ENCODE assay signal across 8 cellular contexts in genomic region chr14:34628681-34629135, GRCh38. TPM values are rescaled to one million over a fixed set of nuclear protein-coding genes. Genes with fewer than 3 reads are reported as not detected.
DNase-seq lines count a peak whose midpoint lies in the region; ATAC-seq and TF ChIP-seq lines count a peak whose summit lies in the region.

No MANE protein-coding gene starts in this region.

- CTCF ChIA-PET in PC-9 (lab: Charles Lee) = no interaction called here

- no peaks in the 10 kb centered on the region for H3K9me3 ChIP-seq in ES-I3 (ENCODE audit: control insufficient read depth, insufficient read depth, low read length)
- no peaks in the 10 kb centered on the region for H3K9me3 ChIP-seq in PC-9 (ENCODE audit: insufficient read depth, low read depth)
- no peaks in the 10 kb centered on the region for H3K9me3 ChIP-seq in tibial nerve

- peak overlapping the region; percentile 92; the same call in 1 of the 2 replicates for H3K9ac ChIP-seq in ES-I3 (ENCODE audit: low read depth, low read length)

- 18 to 22% methylated on average over 5 of the region's 5 CpGs for WGBS in tibial nerve, 2 donors

- peak overlapping the region; percentile 82 for H3K4me2 ChIP-seq in PC-9

- no peaks in the 10 kb centered on the region for H3F3A ChIP-seq in PC-9 (ENCODE audit: insufficient read depth, low read depth)

- no peak for TF ChIP-seq POLR2A in tibial nerve (IDR thresholded peaks at IDR 0.05)

- H3K4me1 ChIP-seq in ES-I3 (ENCODE audit: insufficient read depth, low read length) (0 out of 2 replicates have a peak, but pooled peaks cover 4% of the 10 kb centered on the region), PC-9 (replicated peaks; ENCODE audit: insufficient read depth) (peaks cover 4% of the 10 kb centered on the region), tibial nerve (peaks cover 0 to 46% (median 12%) of the 10 kb centered on the region in 4 donors)

- no peak for ATAC-seq in HG02970 (IDR thresholded peaks at IDR 0.05; ENCODE audit: low FRiP score, unreplicated experiment)
- ATAC-seq in GM19452 (IDR thresholded peaks at IDR 0.05; ENCODE audit: unreplicated experiment) = no peak

- TF ChIP-seq EP300 in tibial nerve (IDR thresholded peaks at IDR 0.05) = no peak

- peaks cover 25% of the 10 kb centered on the region for H3K79me2 ChIP-seq in PC-9 (ENCODE audit: low read depth)

- H3K36me3 ChIP-seq in ES-I3 (ENCODE audit: insufficient read depth, low read length) (no peaks in the 10 kb centered on the region), PC-9 (ENCODE audit: low read depth) (no peaks in the 10 kb centered on the region), tibial nerve (peaks cover 0 to 4% (median 0%) of the 10 kb centered on the region in 3 donors)

- BruUV-seq in PC-9 (replicated peaks; lab: Mats Ljungman, UMichigan) = no TSS peak

- H4K20me1 ChIP-seq in PC-9 (ENCODE audit: insufficient read depth) = no peaks in the 10 kb centered on the region

- DNase-seq in PC-9 (no peak), astrocyte of the hippocampus (ENCODE audit: low read depth, low spot score) (peak; percentile 35), left kidney (ENCODE audit: low read depth, low spot score) (peak; percentile 26), tibial nerve (ENCODE audit: low spot score in 2 of 2) (no peak), NOMO-1 (lab: John Stamatoyannopoulos, UW; ENCODE audit: unreplicated experiment in 2 of 2) (no peak)

- no peaks in the 10 kb centered on the region for H3K27me3 ChIP-seq in PC-9 (ENCODE audit: insufficient read depth, low read depth)
- no peaks in the 10 kb centered on the region for H3K27me3 ChIP-seq in tibial nerve

- POLR2A ChIA-PET in PC-9 (lab: Charles Lee; ENCODE audit: unreplicated experiment) = no interaction called here

- intact Hi-C loops in PC-9 (cut with micrococcal nuclease; ENCODE audit: unreplicated experiment) = no loop called here

- no peak overlapping the region for H3K27ac ChIP-seq in PC-9
- H3K27ac ChIP-seq in tibial nerve = peak overlapping the region in 2 of 4 donors; percentile 98 to 99

- no peak overlapping the region for H2AFZ ChIP-seq in PC-9

- H3K9me2 ChIP-seq in PC-9 (ENCODE audit: insufficient read depth) = no peaks in the 10 kb centered on the region

- peak overlapping the region; percentile 86 for H3K4me3 ChIP-seq in PC-9
- peak overlapping the region; percentile 20 to 96 (median 77) for H3K4me3 ChIP-seq in tibial nerve

- no peak for TF ChIP-seq CTCF in PC-9 (conservative IDR thresholded peaks at IDR 0.05)
- TF ChIP-seq CTCF in tibial nerve (IDR thresholded peaks at IDR 0.05) = no peak

RNA-seq across cellular contexts. Expression of gene SNX6, which starts 1.2 kb away (rescaled TPM):
- 43.0 and 51.8 TPM in 2 replicates for total RNA-seq in PC-9 (2021)
- total RNA-seq in tibial nerve = 100 to 1,000 TPM in 1 of 4 donors, 10 to 100 TPM in 3; 60.8 to 118 (median 80.5) TPM

Comparison
In these comparisons a context has a peak if more than half of its experiments do, and no peak if none do; other contexts are left out.
1. DNase-seq: peak in astrocyte of the hippocampus (single experiment) and left kidney (single experiment); none in PC-9 (0 of 2), tibial nerve (0 of 2) and NOMO-1 (0 of 2).